Comparison of ENCODE assay signal across 14 cellular contexts in genomic region chr15:60557157-60557556, GRCh38.
DNase-seq lines count a peak whose midpoint lies in the region; ATAC-seq, FAIRE-seq and TF ChIP-seq lines count a peak whose summit lies in the region.
"Had no signal": no experiment of that assay in that cellular context is flagged by ENCODE, and none has a peak within 500 bp of the region (broad histone marks: within the 10 kb centered on the region; RNA-seq: fewer than 3 reads in every experiment).

No MANE protein-coding gene starts in this region.

- H4K20me1 ChIP-seq in H1 (replicated peaks in 1 of 2; ENCODE audit: control insufficient read depth in 1 of 2, insufficient read depth in 2 of 2, low read length in 2 of 2) = no peaks in the 10 kb centered on the region

- H3K79me2 ChIP-seq in H1 (ENCODE audit: control insufficient read depth in 1 of 2, insufficient read depth in 2 of 2, low read length in 2 of 2) = peaks cover 0 to 3% of the 10 kb centered on the region in 2 experiments; a peak in 1 of 4 replicates

- H3K56ac ChIP-seq in H1 (replicated peaks; ENCODE audit: insufficient read length, low read depth, low read length) = no peak overlapping the region

- H3K36me3 Mint-ChIP-seq in activated CD4-positive, alpha-beta T cell treated with anti-CD3 and anti-CD28 coated beads, Interleukin-2, amount 10 ng/mL, durations not matched to agents 24 days and 14 days (ENCODE audit: low read depth) = peaks cover 47% of the 10 kb centered on the region
- peaks cover 29% of the 10 kb centered on the region for H3K36me3 Mint-ChIP-seq in stimulated activated naive CD8-positive, alpha-beta T cell treated with anti-CD3 and anti-CD28 coated beads, Interleukin-15, Interleukin-2, amounts not matched to agents 100 ng/mL and 50 ng/mL, for 24 hours (ENCODE audit: low read depth)

- 90% methylated on average over 3 of the region's 3 CpGs; no CpG with 5 or more reads in 1 of the 2 experiments for WGBS in H1 (ENCODE audit: extremely low coverage in 1 of 2, insufficient coverage in 1 of 2, insufficient read length in 1 of 2, insufficient replicate concordance in 2 of 2, low coverage in 1 of 2, low lambda C conversion rate in 2 of 2, missing lambda C conversion rate in 1 of 2), 2 experiments

- H3K9me3 Mint-ChIP-seq in activated CD4-positive, alpha-beta T cell treated with anti-CD3 and anti-CD28 coated beads, Interleukin-2, amount 10 ng/mL, durations not matched to agents 24 days and 14 days = peaks cover 11% of the 10 kb centered on the region
- no peaks in the 10 kb centered on the region for H3K9me3 Mint-ChIP-seq in stimulated activated naive CD8-positive, alpha-beta T cell treated with anti-CD3 and anti-CD28 coated beads, Interleukin-15, Interleukin-2, amounts not matched to agents 100 ng/mL and 50 ng/mL, for 24 hours

- no peaks in the 10 kb centered on the region for H3K27me3 Mint-ChIP-seq in activated CD4-positive, alpha-beta T cell treated with anti-CD3 and anti-CD28 coated beads, Interleukin-2, amount 10 ng/mL, durations not matched to agents 24 days and 14 days
- H3K27me3 Mint-ChIP-seq in stimulated activated naive CD8-positive, alpha-beta T cell treated with anti-CD3 and anti-CD28 coated beads, Interleukin-15, Interleukin-2, amounts not matched to agents 100 ng/mL and 50 ng/mL, for 24 hours = no peaks in the 10 kb centered on the region

- no peak overlapping the region for H3K4me3 ChIP-seq in Jurkat, Clone E6-1 (ENCODE audit: low read length)
- H3K4me3 ChIP-seq in H1 (ENCODE audit: extremely low read depth in 1 of 4, insufficient read depth in 2 of 4, low read depth in 3 of 4, low read length in 4 of 4) = no peak overlapping the region
- H3K4me3 ChIP-seq: right atrium auricular region had no signal

- no peak overlapping the region for H2BK120ac ChIP-seq in H1 (replicated peaks; ENCODE audit: low read depth, low read length)

- intact Hi-C loops in activated CD4-positive, alpha-beta T cell treated with anti-CD3 and anti-CD28 coated beads, Interleukin-2, amount 10 ng/mL, durations not matched to agents 24 days and 14 days (cut with micrococcal nuclease) = no loop called here

- no peak for ATAC-seq in GM21360 (IDR thresholded peaks at IDR 0.05; ENCODE audit: unreplicated experiment)

- TF ChIP-seq CTCF in H1 (IDR thresholded peaks at IDR 0.05; ENCODE audit: control extremely low read depth in 1 of 3, insufficient read depth in 1 of 3, low read depth in 1 of 3, low read length in 3 of 3) = no peak

- H4K5ac ChIP-seq in H1 (ENCODE audit: insufficient read length, low read depth, low read length) = no peak overlapping the region

- peaks cover 45% of the 10 kb centered on the region for H3K4me1 Mint-ChIP-seq in activated CD4-positive, alpha-beta T cell treated with anti-CD3 and anti-CD28 coated beads, Interleukin-2, amount 10 ng/mL, durations not matched to agents 24 days and 14 days
- peaks cover 76% of the 10 kb centered on the region for H3K4me1 Mint-ChIP-seq in stimulated activated naive CD8-positive, alpha-beta T cell treated with anti-CD3 and anti-CD28 coated beads, Interleukin-15, Interleukin-2, amounts not matched to agents 100 ng/mL and 50 ng/mL, for 24 hours (ENCODE audit: low read depth)

- H3K23me2 ChIP-seq in H1 (ENCODE audit: low read depth, low read length) = no peaks in the 10 kb centered on the region

- no peaks in the 10 kb centered on the region for H3K36me3 ChIP-seq in H1 (ENCODE audit: control insufficient read depth in 2 of 4, insufficient read depth in 4 of 4, low read length in 3 of 4)
- H3K36me3 ChIP-seq: right atrium auricular region had no signal

- no peak overlapping the region for H3K23ac ChIP-seq in H1 (ENCODE audit: insufficient read length)

- no peak overlapping the region for H3K4me2 ChIP-seq in H1 (ENCODE audit: insufficient read depth in 1 of 2, low read depth in 2 of 2, low read length in 2 of 2)

- H3K4me3 Mint-ChIP-seq in activated CD4-positive, alpha-beta T cell treated with anti-CD3 and anti-CD28 coated beads, Interleukin-2, amount 10 ng/mL, durations not matched to agents 24 days and 14 days = peak overlapping the region; percentile 23
- H3K4me3 Mint-ChIP-seq in stimulated activated naive CD8-positive, alpha-beta T cell treated with anti-CD3 and anti-CD28 coated beads, Interleukin-15, Interleukin-2, amounts not matched to agents 100 ng/mL and 50 ng/mL, for 24 hours = peak overlapping the region; percentile 31
- H3K4me3 Mint-ChIP-seq: brain had no signal

- no peak overlapping the region for H2AK5ac ChIP-seq in H1 (ENCODE audit: low read depth, low read length)

- no peak for TF ChIP-seq RAD21 in H1 (IDR thresholded peaks at IDR 0.05 in 1 of 2, conservative IDR thresholded peaks at IDR 0.05 in 1 of 2; ENCODE audit: low read depth in 2 of 2, low read length in 2 of 2)

- 0 out of 2 replicates have a peak overlapping the region, but pooled peaks have one; percentile 34 for H2BK20ac ChIP-seq in H1 (ENCODE audit: low read length)

- no peak overlapping the region for H4K8ac ChIP-seq in H1 (ENCODE audit: extremely low read depth, insufficient read depth, low read length)

- H3K4ac ChIP-seq in H1 (replicated peaks; ENCODE audit: insufficient read length, low read depth, low read length) = no peak overlapping the region

- H3K9ac ChIP-seq in H1 (replicated peaks in 1 of 4; ENCODE audit: extremely low read depth in 1 of 4, low read depth in 3 of 4, low read length in 3 of 4) = no peak overlapping the region

- FAIRE-seq in H1 (lab: Jason Lieb, UNC) = no peak
- FAIRE-seq: keratinocyte had no signal

- H3K4me1 ChIP-seq in H1 (replicated peaks in 1 of 4; ENCODE audit: control insufficient read depth in 3 of 4, insufficient read depth in 4 of 4, low read length in 3 of 4) = peaks cover 2 to 13% (median 9%) of the 10 kb centered on the region in 4 experiments; a peak in 6 of 7 replicates

- DNase-seq in activated CD4-positive, alpha-beta T cell treated with anti-CD3 and anti-CD28 coated beads, Interleukin-2, amount 10 ng/mL, durations not matched to agents 24 days and 14 days = peak; percentile 79
- DNase-seq in activated CD4-positive, alpha-beta T cell treated with anti-CD3 and anti-CD28 coated beads, Interleukin-2, amount 50 U/mL, for 1 hour = no peak
- DNase-seq in Jurkat, Clone E6-1 (ENCODE audit: low read depth, low spot score) = peak; percentile 53
- no peak for DNase-seq in H1 (ENCODE audit: low read depth in 1 of 2, low spot score in 2 of 2)
- DNase-seq in NCI-H1092 (lab: John Stamatoyannopoulos, UW) = no peak
- DNase-seq in GF-D8 (lab: John Stamatoyannopoulos, UW) = no peak
- DNase-seq: activated CD8-positive, alpha-beta memory T cell treated with anti-CD3 and anti-CD28 coated beads, Interleukin-2, amount 50 U/mL, for 4 hours; NCI-H2107; substantia nigra had no signal

- no peaks in the 10 kb centered on the region for H3K9me3 ChIP-seq in H1 (ENCODE audit: insufficient read depth in 2 of 2, low read depth in 1 of 2, low read length in 1 of 2)

- no peak for TF ChIP-seq POLR2A in H1 (IDR thresholded peaks at IDR 0.05; ENCODE audit: control extremely low read depth in 1 of 2, low read depth in 2 of 2, low read length in 2 of 2)

- H2BK15ac ChIP-seq in H1 (ENCODE audit: low read length) = no peak overlapping the region

- H2BK12ac ChIP-seq in H1 (ENCODE audit: low read depth, low read length) = no peak overlapping the region; the same call in 1 of the 2 replicates

- TF ChIP-seq EP300 in H1 (IDR thresholded peaks at IDR 0.05; ENCODE audit: borderline replicate concordance in 1 of 2, low read depth in 2 of 2, low read length in 2 of 2) = no peak

- no peak overlapping the region for H4K91ac ChIP-seq in H1 (replicated peaks; ENCODE audit: insufficient read length, low read length)

- H3K27ac Mint-ChIP-seq in activated CD4-positive, alpha-beta T cell treated with anti-CD3 and anti-CD28 coated beads, Interleukin-2, amount 10 ng/mL, durations not matched to agents 24 days and 14 days = peak overlapping the region; percentile 69
- peak overlapping the region; percentile 51 for H3K27ac Mint-ChIP-seq in stimulated activated naive CD8-positive, alpha-beta T cell treated with anti-CD3 and anti-CD28 coated beads, Interleukin-15, Interleukin-2, amounts not matched to agents 100 ng/mL and 50 ng/mL, for 24 hours

- H3K14ac ChIP-seq in H1 (ENCODE audit: insufficient read length) = no peak overlapping the region

- H3K18ac ChIP-seq in H1 (ENCODE audit: extremely low read depth, low read length) = no peak overlapping the region

- CTCF ChIA-PET in H1 (lab: Charles Lee; ENCODE audit: partially characterized antibody) = no interaction called here

- H2BK5ac ChIP-seq in H1 (ENCODE audit: low read depth, low read length) = no peak overlapping the region

- H3K27ac ChIP-seq in H1 (ENCODE audit: low read depth, low read length) = no peak overlapping the region
- H3K27ac ChIP-seq: right atrium auricular region had no signal

- no peaks in the 10 kb centered on the region; the same call in 1 of the 2 replicates for H3K79me1 ChIP-seq in H1 (ENCODE audit: low read depth, low read length)

- H2AFZ ChIP-seq in H1 (ENCODE audit: low read length) = no peak overlapping the region

- POLR2A ChIA-PET in H1 (lab: Charles Lee; ENCODE audit: partially characterized antibody) = no interaction called here

- no peaks in the 10 kb centered on the region for H3K27me3 ChIP-seq in H1 (replicated peaks in 1 of 4; ENCODE audit: control insufficient read depth in 3 of 4, extremely low read depth in 1 of 4, insufficient read depth in 3 of 4, low read length in 3 of 4)
- H3K27me3 ChIP-seq: right atrium auricular region had no signal

TF ChIP-seq in H1, 55 proteins besides CTCF, POLR2A, EP300 and RAD21 (continues in another document):
- TF ChIP-seq BCL11A (IDR thresholded peaks at IDR 0.05; ENCODE audit: low read depth in 2 of 2, low read length in 2 of 2) = no peak

Comparison
In these comparisons a context has a peak if more than half of its experiments do, and no peak if none do; other contexts are left out.
1. DNase-seq: peak in activated CD4-positive, alpha-beta T cell treated with anti-CD3 and anti-CD28 coated beads, Interleukin-2, amount 10 ng/mL, durations not matched to agents 24 days and 14 days (single experiment) and Jurkat, Clone E6-1 (single experiment); none in activated CD4-positive, alpha-beta T cell treated with anti-CD3 and anti-CD28 coated beads, Interleukin-2, amount 50 U/mL, for 1 hour (single experiment), H1 (0 of 2), NCI-H1092 (single experiment) and GF-D8 (single experiment).